In genomic region chr16:35170610-35171009, GRCh38 we compare ENCODE assay signal across 10 cellular contexts.
"Had no signal": no experiment of that assay in that cellular context is flagged by ENCODE, and none has a peak within 500 bp of the region (broad histone marks: within the 10 kb centered on the region; RNA-seq: fewer than 3 reads in every experiment).

No MANE protein-coding gene starts in this region.

- H3K9ac ChIP-seq: GM23248 had no signal

- DNase-seq: GM23248, H7, H9, HCEC 1CT, HFFc6 had no signal

- H2AFZ ChIP-seq: GM23248, GM23338 had no signal

- H3K27ac ChIP-seq: GM23248 had no signal

- H3K4me1 ChIP-seq: HAP-1 had no signal

- FAIRE-seq: H1, H54 had no signal

- H3K9me3 ChIP-seq: HAP-1 had no signal

- ATAC-seq: GM23338, HCT116 had no signal

- H3K4me2 ChIP-seq: GM23338 had no signal

- H3K36me3 ChIP-seq: HAP-1 had no signal

- H3K4me3 ChIP-seq: GM23248, GM23338, HAP-1 had no signal
